8 cellular contexts compared by ENCODE assay signal in genomic region chr9:136847827-136848392, GRCh38. TPM values are rescaled to one million over a fixed set of nuclear protein-coding genes. Genes with fewer than 3 reads are reported as not detected.
DNase-seq lines count a peak whose midpoint lies in the region; ATAC-seq, FAIRE-seq and TF ChIP-seq lines count a peak whose summit lies in the region.

No MANE protein-coding gene starts in this region.

- dilution Hi-C loops in IMR-90 (cut with HindIII; ENCODE audit: low sequenced_read_pairs, unreplicated experiment): no loop called here

- H3K27me3 ChIP-seq in IMR-90 (ENCODE audit: control insufficient read depth, insufficient read depth, low read length) (peaks cover 22% of the 10 kb centered on the region), RWPE2 (ENCODE audit: insufficient read depth, poor library complexity, severe bottlenecking) (peaks cover 22% of the 10 kb centered on the region), pancreas (no peaks in the 10 kb centered on the region), transverse colon (peaks cover 41% of the 10 kb centered on the region)

- H3K9ac ChIP-seq in IMR-90 (ENCODE audit: low read depth, low read length): peak overlapping the region; percentile 92

- H3K4ac ChIP-seq in IMR-90 (ENCODE audit: low read depth, low read length): peak overlapping the region; percentile 88

- peak overlapping the region; percentile 98 for H3K23ac ChIP-seq in IMR-90 (ENCODE audit: low read depth, low read length)

- TF ChIP-seq EP300 in transverse colon (IDR thresholded peaks at IDR 0.05; ENCODE audit: low read depth): no peak

- H4K91ac ChIP-seq in IMR-90 (ENCODE audit: insufficient read depth, low read depth, low read length): peak overlapping the region; percentile 85

- H3K79me1 ChIP-seq in IMR-90 (ENCODE audit: low read depth in 1 of 2, low read length in 2 of 2): peaks cover 9 to 21% of the 10 kb centered on the region in 2 experiments; a peak in 2 of 4 replicates

- H3K4me2 ChIP-seq in IMR-90 (ENCODE audit: low read depth, low read length): peak overlapping the region; percentile 91

- peak; percentile 91 for DNase-seq in Daoy (ENCODE audit: low read depth)
- peak; percentile 73 for DNase-seq in IMR-90
- peak; percentile 94 for DNase-seq in RWPE2 (ENCODE audit: low spot score)
- DNase-seq in activated gamma-delta T cell (lab: John Stamatoyannopoulos, UW): peak; percentile 65
- peak; percentile 87 to 94 for DNase-seq in foreskin fibroblast
- peak; percentile 89 to 97 (median 92) for DNase-seq in pancreas
- peak; percentile 94 for DNase-seq in transverse colon

- H2BK15ac ChIP-seq in IMR-90 (ENCODE audit: low read depth, low read length): no peak overlapping the region

- peak overlapping the region; percentile 85 for H2BK5ac ChIP-seq in IMR-90 (ENCODE audit: low read depth, low read length, poor library complexity, severe bottlenecking)

- H3K9me1 ChIP-seq in IMR-90 (ENCODE audit: insufficient read depth, low read length): no peaks in the 10 kb centered on the region

- peak overlapping the region; percentile 96 for H2AK5ac ChIP-seq in IMR-90 (ENCODE audit: low read depth, low read length)

- H2AFZ ChIP-seq in IMR-90 (replicated peaks; ENCODE audit: low read length, poor library complexity): peak overlapping the region; percentile 80

- peak overlapping the region; percentile 44 to 89; a peak in 3 of 4 replicates for H4K8ac ChIP-seq in IMR-90 (ENCODE audit: low read depth in 2 of 2, low read length in 2 of 2)

- peak; percentile 24; the same call in 1 of the 2 replicates for TF ChIP-seq POLR2A in IMR-90 (IDR thresholded peaks at IDR 0.05; ENCODE audit: low read depth, low read length)
- TF ChIP-seq POLR2A in transverse colon (IDR thresholded peaks at IDR 0.05): peak; percentile 96

- peak overlapping the region; percentile 71 for H3K56ac ChIP-seq in IMR-90 (ENCODE audit: extremely low read depth, insufficient read depth, low read length)

- H3K4me3 ChIP-seq in IMR-90 (ENCODE audit: insufficient read depth, low read depth, low read length) (peak overlapping the region; percentile 92), RWPE2 (ENCODE audit: severe bottlenecking) (peak overlapping the region; percentile 58), foreskin fibroblast (ENCODE audit: low read depth in 1 of 2, low read length in 2 of 2) (peak overlapping the region; percentile 65 to 94), pancreas (peak overlapping the region; percentile 66 to 94 (median 90)), transverse colon (peak overlapping the region; percentile 55 to 81 (median 66))

- no TSS peak for BruUV-seq in IMR-90 (replicated peaks; lab: Mats Ljungman, UMichigan)

- H2BK20ac ChIP-seq in IMR-90 (ENCODE audit: low read depth, low read length): no peak overlapping the region

- no peak for TF ChIP-seq CTCF in IMR-90 (conservative IDR thresholded peaks at IDR 0.05; ENCODE audit: low read depth, low read length)
- no peak for TF ChIP-seq CTCF in RWPE2 (IDR thresholded peaks at IDR 0.05; ENCODE audit: poor library complexity, severe bottlenecking)
- TF ChIP-seq CTCF in foreskin fibroblast (IDR thresholded peaks at IDR 0.05; ENCODE audit: low read depth, low read length): no peak
- no peak for TF ChIP-seq CTCF in pancreas (IDR thresholded peaks at IDR 0.05)
- no peak for TF ChIP-seq CTCF in transverse colon (IDR thresholded peaks at IDR 0.05)

- POLR2A ChIA-PET in IMR-90 (lab: Charles Lee; ENCODE audit: unreplicated experiment): no interaction called here

- peak overlapping the region; percentile 95 for H3K14ac ChIP-seq in IMR-90 (replicated peaks; ENCODE audit: low read depth, low read length)

- peak; percentile 28 for ATAC-seq in IMR-90 (ENCODE audit: low read depth)
- peak; percentile 49 for ATAC-seq in RWPE2 (ENCODE audit: low read depth)
- ATAC-seq in pancreas: peak; percentile 51 to 65 (median 55)
- no peak for ATAC-seq in HG03432 (IDR thresholded peaks at IDR 0.05; ENCODE audit: unreplicated experiment)

- peak overlapping the region; percentile 51 for H3K18ac ChIP-seq in IMR-90 (ENCODE audit: low read depth, low read length)

- in situ Hi-C loops in IMR-90 (cut with MboI; ENCODE audit: low sequenced_read_pairs) (no loop called here), transverse colon (cut with MboI; ENCODE audit: low pct_ligation_motif_present in 1 of 4, low pct_unique_long_range_greater_than_20kb in 1 of 4, low sequenced_read_pairs in 3 of 4) (no loop called here)

- intact Hi-C loops in IMR-90 (cut with micrococcal nuclease) (loop anchor here (2.0 kb wide), 1 partner anchor 97 kb away; the partner anchor contains the start of genes C8G and FBXW5), pancreas (cut with DNase I) (loop anchor here in 2 of 3 donors (10.0 kb wide), 2 partner anchors 53 to 97 kb away; partner anchors contain the start of genes C8G (in 1 of the 2), CCDC183 (in 1 of the 2), FBXW5 (in 1 of the 2) and TMEM141 (in 1 of the 2)), transverse colon (cut with DNase I; ENCODE audit: low total_unique reads) (no loop called here)

- 0% methylated on average over 16 of the region's 48 CpGs; no CpG with 5 or more reads in 1 of the 2 experiments for WGBS in IMR-90 (ENCODE audit: extremely low coverage in 2 of 2, insufficient read length in 1 of 2), 2 experiments
- WGBS in pancreas, 2 donors: 0 to 1% methylated on average over 37 to 48 of the region's 48 CpGs
- 2% methylated on average over 45 of the region's 48 CpGs; no CpG with 5 or more reads in 1 of the 2 donors for WGBS in transverse colon (ENCODE audit: low coverage in 1 of 2), 2 donors

- CTCF ChIA-PET in IMR-90 (lab: Yijun Ruan, JAX): no interaction called here

- H2AK9ac ChIP-seq in IMR-90 (replicated peaks; ENCODE audit: low read depth, low read length, poor library complexity): peak overlapping the region; percentile 90

- peak overlapping the region; percentile 90 for H3K27ac ChIP-seq in IMR-90 (ENCODE audit: insufficient read depth, low read length)
- peak overlapping the region; percentile 78 for H3K27ac ChIP-seq in RWPE2 (ENCODE audit: poor library complexity, severe bottlenecking)
- H3K27ac ChIP-seq in pancreas: peak overlapping the region; percentile 74 to 93 (median 90)
- H3K27ac ChIP-seq in transverse colon: peak overlapping the region; percentile 89 to 97 (median 94)

- H3K9me3 ChIP-seq in IMR-90 (ENCODE audit: control insufficient read depth, insufficient read depth, low read length) (peaks cover 6% of the 10 kb centered on the region; the same call in 1 of the 2 replicates), RWPE2 (ENCODE audit: severe bottlenecking) (no peaks in the 10 kb centered on the region), pancreas (no peaks in the 10 kb centered on the region), transverse colon (no peaks in the 10 kb centered on the region)

- H3K36me3 ChIP-seq in IMR-90 (ENCODE audit: control insufficient read depth, insufficient read depth, low read length): peaks cover 14% of the 10 kb centered on the region; the same call in 1 of the 2 replicates
- peaks cover 16% of the 10 kb centered on the region for H3K36me3 ChIP-seq in RWPE2 (ENCODE audit: low read depth)
- H3K36me3 ChIP-seq in pancreas: peaks cover 0 to 10% (median 0%) of the 10 kb centered on the region in 3 donors
- H3K36me3 ChIP-seq in transverse colon: no peaks in the 10 kb centered on the region

- H2BK120ac ChIP-seq in IMR-90 (ENCODE audit: low read depth, low read length): peak overlapping the region; percentile 32; the same call in 1 of the 2 replicates

- no peak for TF ChIP-seq RAD21 in IMR-90 (IDR thresholded peaks at IDR 0.05; ENCODE audit: low read length)

- FAIRE-seq in pancreas (lab: Jason Lieb, UNC): no peak

- peaks cover 9% of the 10 kb centered on the region for H3K4me1 ChIP-seq in IMR-90 (ENCODE audit: control insufficient read depth, insufficient read depth, low read length)
- no peaks in the 10 kb centered on the region for H3K4me1 ChIP-seq in RWPE2 (ENCODE audit: insufficient read depth, poor library complexity, severe bottlenecking)
- H3K4me1 ChIP-seq in pancreas: peaks cover 30 to 33% (median 31%) of the 10 kb centered on the region in 3 donors
- H3K4me1 ChIP-seq in transverse colon: peaks cover 27 to 61% (median 42%) of the 10 kb centered on the region in 4 donors

- H4K20me1 ChIP-seq in IMR-90 (ENCODE audit: insufficient read depth, low read length): peaks cover 20% of the 10 kb centered on the region

- H4K5ac ChIP-seq in IMR-90 (ENCODE audit: low read depth, low read length): peak overlapping the region; percentile 65

RNA-seq across cellular contexts. Expression of gene PHPT1, which starts 1.3 kb away (rescaled TPM):
- 67.5 and 92.7 TPM in 2 replicates for total RNA-seq in Daoy (2014; rRNA removed; shearing (Covaris generic))
- total RNA-seq in IMR-90 (2012; rRNA removed) (70.3 and 79.8 TPM in 2 replicates), pancreas (10 to 100 TPM; 75.2 to 95.5 (median 79.0) TPM), transverse colon (100 to 1,000 TPM in 2 of 4 donors, 10 to 100 TPM in 2; 69.7 to 134 (median 107) TPM)
- polyA plus RNA-seq in IMR-90 (2012; rRNA removed) (214 and 338 TPM in 2 replicates), pancreas (100 to 1,000 TPM; 180 to 189 TPM)
- 216 and 420 TPM in 2 replicates for polyA plus RNA-seq in IMR-90 (2012; cell fraction: cytosol; rRNA removed)
- polyA plus RNA-seq in IMR-90 (2012; cell fraction: nucleus; rRNA removed; ENCODE audit: low replicate concordance): 195 and 363 TPM in 2 replicates

RNA-seq across cellular contexts. Expression of gene MAMDC4, which starts 4.2 kb away (rescaled TPM):
- 2.1 and 6.1 TPM in 2 replicates for total RNA-seq in Daoy (2014; rRNA removed; shearing (Covaris generic))
- total RNA-seq in IMR-90 (2012; rRNA removed) (0.18 and 0.28 TPM in 2 replicates), pancreas (10 to 100 TPM in 1 of 6 donors, 1 to 10 TPM in 5; 3.0 to 13.3 (median 4.8) TPM), transverse colon (10 to 100 TPM; 11.4 to 52.5 (median 23.2) TPM)
- polyA plus RNA-seq in IMR-90 (2012; rRNA removed) (3.5 and 5.0 TPM in 2 replicates), pancreas (10 to 100 TPM; 28.7 to 38.6 TPM)
- polyA plus RNA-seq in IMR-90 (2012; cell fraction: cytosol; rRNA removed): 1.2 and 2.7 TPM in 2 replicates
- 36.8 and 106 TPM in 2 replicates for polyA plus RNA-seq in IMR-90 (2012; cell fraction: nucleus; rRNA removed; ENCODE audit: low replicate concordance)

RNA-seq across cellular contexts. Expression of gene AJM1, which starts 5.6 kb away (rescaled TPM):
- 0.18 and 0.74 TPM in 2 replicates for total RNA-seq in Daoy (2014; rRNA removed; shearing (Covaris generic))
- total RNA-seq in IMR-90 (2012; rRNA removed) (0.18 and 0.28 TPM in 2 replicates), pancreas (1 to 10 TPM; 2.9 to 5.5 (median 4.2) TPM), transverse colon (10 to 100 TPM in 3 of 4 donors, 1 to 10 TPM in 1; 9.8 to 26.5 (median 17.0) TPM)
- polyA plus RNA-seq in IMR-90 (2012; rRNA removed) (1.5 and 1.9 TPM in 2 replicates), pancreas (10 to 100 TPM in 1 of 2 donors, 1 to 10 TPM in 1; 9.0 to 11.7 TPM)
- polyA plus RNA-seq in IMR-90 (2012; cell fraction: cytosol; rRNA removed): 0.62 and 0.77 TPM in 2 replicates
- 9.3 and 21.4 TPM in 2 replicates for polyA plus RNA-seq in IMR-90 (2012; cell fraction: nucleus; rRNA removed; ENCODE audit: low replicate concordance)

RNA-seq across cellular contexts. Expression of gene EDF1, which starts 18.2 kb away (rescaled TPM):
- 379 and 424 TPM in 2 replicates for total RNA-seq in Daoy (2014; rRNA removed; shearing (Covaris generic))
- total RNA-seq in IMR-90 (2012; rRNA removed) (279 and 538 TPM in 2 replicates), pancreas (100 to 1,000 TPM; 230 to 422 (median 268) TPM), transverse colon (100 to 1,000 TPM; 353 to 618 (median 555) TPM)
- polyA plus RNA-seq in IMR-90 (2012; rRNA removed) (701 and 703 TPM in 2 replicates), pancreas (100 to 1,000 TPM; 443 to 612 TPM)
- 514 and 713 TPM in 2 replicates for polyA plus RNA-seq in IMR-90 (2012; cell fraction: cytosol; rRNA removed)
- polyA plus RNA-seq in IMR-90 (2012; cell fraction: nucleus; rRNA removed; ENCODE audit: low replicate concordance): 248 and 634 TPM in 2 replicates

RNA-seq across cellular contexts. Expression of gene TRAF2, which starts 38.4 kb away (rescaled TPM):
- total RNA-seq in Daoy (2014; rRNA removed; shearing (Covaris generic)): 25.4 and 34.6 TPM in 2 replicates
- 5.8 and 6.6 TPM in 2 replicates for total RNA-seq in IMR-90 (2012; rRNA removed)
- polyA plus RNA-seq in IMR-90 (2012; rRNA removed): 12.0 and 12.9 TPM in 2 replicates
- 11.5 and 13.1 TPM in 2 replicates for polyA plus RNA-seq in IMR-90 (2012; cell fraction: cytosol; rRNA removed)
- polyA plus RNA-seq in IMR-90 (2012; cell fraction: nucleus; rRNA removed; ENCODE audit: low replicate concordance): 21.4 and 48.2 TPM in 2 replicates
- 10 to 100 TPM in 1 of 6 donors, 1 to 10 TPM in 5; 4.8 to 13.4 (median 6.9) TPM for total RNA-seq in pancreas
- polyA plus RNA-seq in pancreas: 10 to 100 TPM; 14.4 TPM
- 10 to 100 TPM; 12.5 to 60.6 (median 13.8) TPM for total RNA-seq in transverse colon
